ENCODE assay signal across 1 cellular context in genomic region chr18:498901-499300, GRCh38.
TF ChIP-seq lines count a peak whose summit lies in the region.

No MANE protein-coding gene starts in this region.

TF ChIP-seq in IMR-90, 13 proteins besides CTCF, POLR2A, EP300 and RAD21 (continued from another document):
- TF ChIP-seq USF2 (IDR thresholded peaks at IDR 0.05; ENCODE audit: low read depth, low read length) (no peak), ELK1 (IDR thresholded peaks at IDR 0.05; ENCODE audit: borderline replicate concordance, low read depth, low read length) (no peak), BHLHE40 (IDR thresholded peaks at IDR 0.05; ENCODE audit: low read depth, low read length) (no peak), CHD1 (IDR thresholded peaks at IDR 0.05; ENCODE audit: low read depth, low read length) (no peak), RCOR1 (IDR thresholded peaks at IDR 0.05; ENCODE audit: insufficient replicate concordance, low read length) (no peak), RFX5 (IDR thresholded peaks at IDR 0.05; ENCODE audit: low read depth, low read length) (no peak), SMC3 (IDR thresholded peaks at IDR 0.05; ENCODE audit: low read depth, low read length) (no peak), MAZ (IDR thresholded peaks at IDR 0.05; ENCODE audit: borderline replicate concordance, low read depth, low read length) (no peak)
